ENCODE assay signal across 1 cellular context in the genomic region with DNA sequence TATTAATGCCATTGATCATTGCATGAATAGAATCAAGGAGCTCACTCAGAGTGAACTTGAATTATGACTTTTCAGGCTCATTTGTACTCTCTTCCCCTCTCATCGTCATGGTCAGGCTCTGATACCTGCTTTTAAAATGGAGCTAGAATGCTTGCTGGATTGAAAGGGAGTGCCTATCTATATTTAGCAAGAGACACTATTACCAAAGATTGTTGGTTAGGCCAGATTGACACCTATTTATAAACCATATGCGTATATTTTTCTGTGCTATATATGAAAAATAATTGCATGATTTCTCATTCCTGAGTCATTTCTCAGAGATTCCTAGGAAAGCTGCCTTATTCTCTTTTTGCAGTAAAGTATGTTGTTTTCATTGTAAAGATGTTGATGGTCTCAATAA.
TF ChIP-seq lines count a peak whose summit lies in the region.

No MANE protein-coding gene starts in this region.

TF ChIP-seq in IMR-90, 13 proteins besides CTCF, POLR2A, EP300 and RAD21 (continued from another document):
- TF ChIP-seq RFX5 (IDR thresholded peaks at IDR 0.05; ENCODE audit: low read depth, low read length), result no peak
- no peak for TF ChIP-seq SMC3 (IDR thresholded peaks at IDR 0.05; ENCODE audit: low read depth, low read length)
- no peak for TF ChIP-seq MXI1 (IDR thresholded peaks at IDR 0.05; ENCODE audit: borderline replicate concordance, low read depth, low read length)
- TF ChIP-seq MAFK (IDR thresholded peaks at IDR 0.05; ENCODE audit: low read depth, low read length), result no peak
- no peak for TF ChIP-seq FOS (IDR thresholded peaks at IDR 0.05; ENCODE audit: low read depth, low read length)
- no peak for TF ChIP-seq ELK1 (IDR thresholded peaks at IDR 0.05; ENCODE audit: borderline replicate concordance, low read depth, low read length)
- TF ChIP-seq BHLHE40 (IDR thresholded peaks at IDR 0.05; ENCODE audit: low read depth, low read length), result no peak
- no peak for TF ChIP-seq CHD1 (IDR thresholded peaks at IDR 0.05; ENCODE audit: low read depth, low read length)
- TF ChIP-seq NFE2L2 (IDR thresholded peaks at IDR 0.05; ENCODE audit: low read depth, low read length), result no peak
- TF ChIP-seq RCOR1 (IDR thresholded peaks at IDR 0.05; ENCODE audit: insufficient replicate concordance, low read length), result no peak
- no peak for TF ChIP-seq MAZ (IDR thresholded peaks at IDR 0.05; ENCODE audit: borderline replicate concordance, low read depth, low read length)
